In genomic region chr5:131682824-131683223, GRCh38 we compare ENCODE assay signal across 21 cellular contexts. TPM values are rescaled to one million over a fixed set of nuclear protein-coding genes. Genes with fewer than 3 reads are reported as not detected.
DNase-seq lines count a peak whose midpoint lies in the region; ATAC-seq, FAIRE-seq and TF ChIP-seq lines count a peak whose summit lies in the region.
"Had no signal": no experiment of that assay in that cellular context is flagged by ENCODE, and none has a peak within 500 bp of the region (broad histone marks: within the 10 kb centered on the region; RNA-seq: fewer than 3 reads in every experiment).

No MANE protein-coding gene starts in this region.

- in situ Hi-C loops in GM12878 (cut with MboI), result no loop called here

- H4K20me1 ChIP-seq in BLaER1, result no peaks in the 10 kb centered on the region
- H4K20me1 ChIP-seq in GM12878 (ENCODE audit: control insufficient read depth, insufficient read depth), result no peaks in the 10 kb centered on the region

- FAIRE-seq in GM12878 (lab: Jason Lieb, UNC), result no peak
- FAIRE-seq: GM12892, GM18507, H1 had no signal

- no peaks in the 10 kb centered on the region for H3K27me3 Mint-ChIP-seq in progenitor cell of endocrine pancreas
- H3K27me3 Mint-ChIP-seq: CD4-positive, alpha-beta T cell had no signal

- H3K27ac ChIP-seq in BLaER1 (peak overlapping the region; percentile 45), GM12878 (ENCODE audit: control insufficient read depth, insufficient read depth) (no peak overlapping the region)
- H3K27ac ChIP-seq: KMS-11, PC-9, SJCRH30 had no signal

- RAD21 ChIA-PET in GM12878 (lab: Charles Lee; ENCODE audit: unreplicated experiment), result no interaction called here

- TF ChIP-seq RAD21 in GM12878 (IDR thresholded peaks at IDR 0.05; ENCODE audit: insufficient read depth, low read depth, low read length), result no peak

- SMC1A ChIA-PET in GM12878 (lab: Charles Lee; ENCODE audit: uncharacterized antibody, unreplicated experiment), result no interaction called here

- no peak for TF ChIP-seq EP300 in GM12878 (IDR thresholded peaks at IDR 0.05; ENCODE audit: borderline replicate concordance in 1 of 2, control insufficient read depth in 1 of 2, low read depth in 2 of 2, low read length in 2 of 2)

- H3K4me3 ChIP-seq in BLaER1 (no peak overlapping the region), GM12878 (no peak overlapping the region)
- H3K4me3 ChIP-seq: PC-9, SJCRH30 had no signal

- H3K9me3 Mint-ChIP-seq in progenitor cell of endocrine pancreas (ENCODE audit: low read depth), result no peaks in the 10 kb centered on the region
- H3K9me3 Mint-ChIP-seq: CD4-positive, alpha-beta T cell had no signal

- H3K27ac Mint-ChIP-seq in progenitor cell of endocrine pancreas, result peak overlapping the region; percentile 64
- H3K27ac Mint-ChIP-seq: CD4-positive, alpha-beta T cell had no signal

- DNase-seq in GM12878 (ENCODE audit: low read depth, low spot score), result no peak
- no peak for DNase-seq in progenitor cell of endocrine pancreas (ENCODE audit: low spot score, unreplicated experiment)
- no peak for DNase-seq in stimulated activated naive CD8-positive, alpha-beta T cell treated with anti-CD3 and anti-CD28 coated beads, Interleukin-15, Interleukin-2, amounts not matched to agents 100 U/mL and 50 U/mL, for 24 hours
- DNase-seq in GM03348 (ENCODE audit: low spot score), result no peak
- no peak for DNase-seq in globus pallidus (ENCODE audit: low spot score)
- DNase-seq: CD4-positive, alpha-beta T cell; EL; MV-4-11; NCI-H1417 treated with DMSO at 0.1 percent for 48 hours; NCI-H187 treated with DMSO at 0.1 percent for 48 hours; NCI-H2227 treated with DMSO at 0.1 percent for 48 hours; NCI-H510A treated with DMSO at 0.1 percent for 48 hours; NCI-H82; PC-9; SJCRH30 had no signal

- 25% methylated on average over 2 of the region's 2 CpGs for WGBS in GM12878 (ENCODE audit: insufficient coverage, insufficient replicate concordance, low lambda C conversion rate, missing lambda C conversion rate)

- H3K36me3 Mint-ChIP-seq in progenitor cell of endocrine pancreas (ENCODE audit: insufficient read depth), result peaks cover 12% of the 10 kb centered on the region

- H3K4me1 ChIP-seq in BLaER1 (peaks cover 11% of the 10 kb centered on the region), GM12878 (ENCODE audit: control insufficient read depth, insufficient read depth, low read length) (0 out of 2 replicates have a peak, but pooled peaks cover 3% of the 10 kb centered on the region)
- H3K4me1 ChIP-seq: SJCRH30 had no signal

- no TSS peak for BruUV-seq in GM12878 (replicated peaks; lab: Mats Ljungman, UMichigan)

- POLR2A ChIA-PET in GM12878 (lab: Charles Lee), result no interaction called here

- H3K4me2 ChIP-seq in BLaER1, result peak overlapping the region; percentile 37
- H3K4me2 ChIP-seq in GM12878 (ENCODE audit: control insufficient read depth, insufficient read depth), result 0 out of 2 replicates have a peak overlapping the region, but pooled peaks have one; percentile 11
- H3K4me2 ChIP-seq: KMS-11, PC-9 had no signal

- TF ChIP-seq POLR2A in GM12878 (IDR thresholded peaks at IDR 0.05; ENCODE audit: low read depth, low read length), result no peak

- H3K27me3 ChIP-seq in BLaER1 (no peaks in the 10 kb centered on the region), GM12878 (replicated peaks in 1 of 2; ENCODE audit: control insufficient read depth in 2 of 2, insufficient read depth in 2 of 2, low read length in 1 of 2) (no peaks in the 10 kb centered on the region)
- H3K27me3 ChIP-seq: SJCRH30 had no signal

- H2AFZ ChIP-seq in GM12878 (ENCODE audit: control insufficient read depth, low read depth, low read length), result no peak overlapping the region
- H2AFZ ChIP-seq: PC-9 had no signal

- TF ChIP-seq CTCF in GM12878 (IDR thresholded peaks at IDR 0.05 in 2 of 3, conservative IDR thresholded peaks at IDR 0.05 in 1 of 3; ENCODE audit: control insufficient read depth in 2 of 3, extremely low read depth in 1 of 3, insufficient read depth in 1 of 3, low read depth in 3 of 3, low read length in 3 of 3) (no peak), progenitor cell of endocrine pancreas (IDR thresholded peaks at IDR 0.05; ENCODE audit: unreplicated experiment) (no peak)

- no peak overlapping the region for H3K4me3 Mint-ChIP-seq in progenitor cell of endocrine pancreas (ENCODE audit: low read depth)
- H3K4me3 Mint-ChIP-seq: CD4-positive, alpha-beta T cell had no signal

- peaks cover 51% of the 10 kb centered on the region for H3K36me3 ChIP-seq in BLaER1
- H3K36me3 ChIP-seq in GM12878 (ENCODE audit: control insufficient read depth in 2 of 2, insufficient read depth in 2 of 2, low read length in 1 of 2), result peaks cover 0 to 4% of the 10 kb centered on the region in 2 experiments; a peak in 1 of 4 replicates

- peaks cover 3% of the 10 kb centered on the region for H3K4me1 Mint-ChIP-seq in progenitor cell of endocrine pancreas (ENCODE audit: low read depth)

- intact Hi-C loops in GM12878 (cut with micrococcal nuclease; ENCODE audit: unreplicated experiment), result no loop called here

- CTCF ChIA-PET in GM12878 (lab: Yijun Ruan, JAX), result no interaction called here

- ATAC-seq in HG03432 (IDR thresholded peaks at IDR 0.05; ENCODE audit: unreplicated experiment) (peak; percentile 37), GM12878 (no peak)
- no peak for ATAC-seq in stimulated activated naive CD8-positive, alpha-beta T cell treated with anti-CD3 and anti-CD28 coated beads, Interleukin-15, Interleukin-2, amounts not matched to agents 100 U/mL and 50 U/mL, for 24 hours

- no peak overlapping the region for H3K9ac ChIP-seq in BLaER1
- H3K9ac ChIP-seq in GM12878 (ENCODE audit: control insufficient read depth, insufficient read depth, low read length), result no peak overlapping the region
- H3K9ac ChIP-seq: KMS-11 had no signal

- no peaks in the 10 kb centered on the region for H3K79me2 ChIP-seq in GM12878 (ENCODE audit: control insufficient read depth, insufficient read depth, low read length)

- no peaks in the 10 kb centered on the region for H3K9me3 ChIP-seq in BLaER1
- no peaks in the 10 kb centered on the region for H3K9me3 ChIP-seq in GM12878 (replicated peaks; ENCODE audit: control insufficient read depth, insufficient read depth, low read length)
- H3K9me3 ChIP-seq: SJCRH30 had no signal

TF ChIP-seq in GM12878, 131 proteins besides CTCF, POLR2A, EP300 and RAD21 (continues in another document):
- TF ChIP-seq ZNF274 (IDR thresholded peaks at IDR 0.05; ENCODE audit: insufficient read depth, insufficient read length) (no peak), IKZF2 (IDR thresholded peaks at IDR 0.05) (no peak), MXI1 (IDR thresholded peaks at IDR 0.05; ENCODE audit: low read depth, low read length) (no peak), ASH2L (IDR thresholded peaks at IDR 0.05; ENCODE audit: borderline replicate concordance, low read depth) (no peak), ZBTB11 (CRISPR knock-in tag; IDR thresholded peaks at IDR 0.05) (no peak), ZZZ3 (IDR thresholded peaks at IDR 0.05; ENCODE audit: control insufficient read depth, insufficient read length, low read depth) (no peak)

RNA-seq across cellular contexts. Expression of gene RAPGEF6, which starts 47.8 kb away (rescaled TPM):
- 184 and 194 TPM in 2 replicates for total RNA-seq in GM12878 (2013; cell fraction: nucleolus; rRNA removed)
- 19.5 and 24.1 TPM in 2 replicates for total RNA-seq in GM12878 (2014; rRNA removed)
- total RNA-seq in GM12878 (2014; rRNA removed; fragmentation: Illumina TruSeq; extraction: Trizol), result 24.0 and 24.9 TPM in 2 replicates
- total RNA-seq in GM12878 (2021), result 18.5 and 19.5 TPM in 2 replicates
- polyA plus RNA-seq in GM12878 (2011; ENCODE audit: low read depth), result 6.1 TPM
- 18.3 and 23.5 TPM in 2 replicates for polyA plus RNA-seq in GM12878 (2011; rRNA removed)
- polyA plus RNA-seq in GM12878 (2011; cell fraction: cytosol; rRNA removed), result 8.8 and 10.4 TPM in 2 replicates
- 20.8 and 23.0 TPM in 2 replicates for polyA plus RNA-seq in GM12878 (2011; cell fraction: nucleus; rRNA removed)
- polyA plus RNA-seq in GM12878 (2012), result 6.8 and 9.5 TPM in 2 replicates
- polyA plus RNA-seq in GM12878 (2014; fragmentation: Illumina TruSeq; extraction: Trizol), result 14.1 and 15.9 TPM in 2 replicates
- 1 to 10 TPM; 2.9 to 4.9 TPM for polyA plus RNA-seq in GM12878 (2014; fragmentation: Nextera tagmentation; extraction: Ambion mirVana)
- polyA plus RNA-seq in GM12878 (2014; rRNA removed), result 7.8 and 8.1 TPM in 2 replicates
- 10 to 100 TPM; 13.3 to 14.3 TPM for polyA plus RNA-seq in GM12878 (2016; fragmentation: Nextera tagmentation; extraction: Ambion mirVana)
- polyA minus RNA-seq in GM12878 (2011; rRNA and poly(A)+ RNA removed), result 78.5 and 126 TPM in 2 replicates
- 14.2 and 15.8 TPM in 2 replicates for polyA minus RNA-seq in GM12878 (2011; cell fraction: cytosol; rRNA and poly(A)+ RNA removed)
- polyA minus RNA-seq in GM12878 (2011; cell fraction: nucleus; rRNA and poly(A)+ RNA removed), result 58.8 and 80.8 TPM in 2 replicates
- total RNA-seq in progenitor cell of endocrine pancreas, result 28.4 and 29.1 TPM in 2 replicates
